12 cellular contexts compared by ENCODE assay signal in genomic region chr2:24861500-24861899, GRCh38.
"Had no signal": no experiment of that assay in that cellular context is flagged by ENCODE, and none has a peak within 500 bp of the region (broad histone marks: within the 10 kb centered on the region; RNA-seq: fewer than 3 reads in every experiment).

No MANE protein-coding gene starts in this region.

- H3K36me3 ChIP-seq: stomach, tibial artery had no signal

- H3K27ac ChIP-seq: tibial artery had no signal

- H3K9me3 ChIP-seq: stomach, tibial artery had no signal

- H3K4me3 ChIP-seq: dorsolateral prefrontal cortex, lung, stomach, tibial artery had no signal

- H3K27me3 ChIP-seq: dorsolateral prefrontal cortex, stomach, tibial artery had no signal

- ATAC-seq: activated naive CD4-positive, alpha-beta T cell treated with anti-CD3 and anti-CD28 coated beads, Interleukin-2, amount 50 U/mL, for 72 hours; naive thymus-derived CD4-positive, alpha-beta T cell had no signal

- DNase-seq: activated CD4-positive, alpha-beta T cell treated with anti-CD3 and anti-CD28 coated beads, Interleukin-2, amount 50 U/mL, for 1 hour; activated T-cell treated with anti-CD3 and anti-CD28 coated beads, Interleukin-2, amount 50 U/mL, for 1 hour; dorsolateral prefrontal cortex; foreskin fibroblast; head of caudate nucleus; naive thymus-derived CD4-positive, alpha-beta T cell; stimulated activated CD4-positive, alpha-beta T cell treated with anti-CD3 and anti-CD28 coated beads, Interleukin-4, amount 100 ng/mL, for 4 hours; stomach; T-helper 2 cell; tibial artery had no signal
